ENCODE assay signal across 8 cellular contexts in the genomic region with DNA sequence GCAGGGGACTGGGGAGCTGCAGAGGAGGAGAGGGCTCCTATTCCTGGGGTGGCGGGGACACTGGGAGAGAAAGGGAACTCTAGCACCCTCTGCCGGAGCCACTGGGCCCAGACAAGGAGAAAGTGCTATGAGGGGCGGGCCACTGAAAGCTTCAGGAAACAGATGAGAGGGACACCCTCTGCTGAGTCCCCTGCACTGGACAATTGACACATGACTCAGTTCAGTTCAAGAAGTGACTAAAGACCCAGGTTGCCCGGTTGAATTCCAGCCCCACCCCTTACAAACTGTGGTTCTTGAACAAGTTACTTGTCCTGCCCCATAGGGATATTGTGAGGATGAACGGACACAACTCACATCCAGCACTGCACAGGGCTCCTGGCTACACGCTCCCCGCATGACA. TPM values are rescaled to one million over a fixed set of nuclear protein-coding genes. Genes with fewer than 3 reads are reported as not detected.
DNase-seq lines count a peak whose midpoint lies in the region; ATAC-seq and TF ChIP-seq lines count a peak whose summit lies in the region.

No MANE protein-coding gene starts in this region.

- peak; percentile 75 for TF ChIP-seq CTCF in NB4 (IDR thresholded peaks at IDR 0.05; ENCODE audit: low read depth, low read length)
- peak; percentile 60 for TF ChIP-seq CTCF in cardiac fibroblast (IDR thresholded peaks at IDR 0.05; ENCODE audit: low read depth, low read length)
- TF ChIP-seq CTCF in nephron progenitor cell (IDR thresholded peaks at IDR 0.05) = peak; percentile 45

- no peak overlapping the region for H3K4me3 ChIP-seq in NB4 (ENCODE audit: low read depth, low read length)
- H3K4me3 ChIP-seq in cardiac fibroblast (replicated peaks in 1 of 2; ENCODE audit: low read depth in 2 of 2, low read length in 2 of 2) = no peak overlapping the region

- no peak overlapping the region for H3K4me3 Mint-ChIP-seq in nephron progenitor cell

- no peaks in the 10 kb centered on the region for H3K36me3 Mint-ChIP-seq in nephron progenitor cell (ENCODE audit: low read depth)

- H3K27me3 Mint-ChIP-seq in nephron progenitor cell (ENCODE audit: low read depth, poor library complexity) = peaks cover 36% of the 10 kb centered on the region

- no peak for TF ChIP-seq POLR2A in NB4 (IDR thresholded peaks at IDR 0.05; ENCODE audit: extremely low read depth, insufficient read length)

- H3K9me3 Mint-ChIP-seq in nephron progenitor cell = no peaks in the 10 kb centered on the region

- ATAC-seq in Right ventricle myocardium inferior (no peak), HG02588 (IDR thresholded peaks at IDR 0.05; ENCODE audit: unreplicated experiment) (no peak), GM21360 (IDR thresholded peaks at IDR 0.05; ENCODE audit: unreplicated experiment) (no peak)

- intact Hi-C loops in Right ventricle myocardium inferior (cut with DNase I) = no loop called here
- intact Hi-C loops in cardiac septum (cut with DNase I) = no loop called here

- DNase-seq in Right ventricle myocardium inferior (ENCODE audit: missing footprints) (peak; percentile 76), cardiac septum (ENCODE audit: low spot score) (no peak), NB4 (ENCODE audit: low read depth) (peak; percentile 59), cardiac fibroblast (ENCODE audit: low read depth in 2 of 2) (peak; percentile 10 to 21), nephron progenitor cell (peak; percentile 65), T-helper 9 cell (no peak)

- H3K4me1 Mint-ChIP-seq in nephron progenitor cell = peaks cover 4% of the 10 kb centered on the region

- no peak overlapping the region for H3K27ac Mint-ChIP-seq in nephron progenitor cell

RNA-seq across cellular contexts. Expression of a gene that starts 5.0 kb away (rescaled TPM):
- total RNA-seq in Right ventricle myocardium inferior (not detected), cardiac septum (not detected)

RNA-seq across cellular contexts. Expression of a gene that starts 51.8 kb away (rescaled TPM):
- total RNA-seq in Right ventricle myocardium inferior = 1.5 TPM
- 2.2 TPM for total RNA-seq in cardiac septum

Comparison
In these comparisons a context has a peak if more than half of its experiments do, and no peak if none do; other contexts are left out.
1. DNase-seq: peak in Right ventricle myocardium inferior (single experiment), NB4 (single experiment), cardiac fibroblast (2 of 2) and nephron progenitor cell (single experiment); none in cardiac septum (single experiment) and T-helper 9 cell (single experiment).
2. Peak in every context shown above with its lines, with median percentiles within 50 percentile points of each other: CTCF ChIP-seq.